10 cellular contexts compared by ENCODE assay signal in genomic region chr20:22384978-22385377, GRCh38.
"Had no signal": no experiment of that assay in that cellular context is flagged by ENCODE, and none has a peak within 500 bp of the region (broad histone marks: within the 10 kb centered on the region; RNA-seq: fewer than 3 reads in every experiment).

No MANE protein-coding gene starts in this region.

- H3K4me3 ChIP-seq: GM23338, HAP-1, K562 had no signal

- ATAC-seq: HCT116, K562 had no signal

- FAIRE-seq: K562 had no signal

- H3K36me3 ChIP-seq: HAP-1 had no signal

- H3K4me1 ChIP-seq: HAP-1 had no signal

- H3K4me2 ChIP-seq: GM23338 had no signal

- H2AFZ ChIP-seq: GM23338 had no signal

- H3K9me3 ChIP-seq: HAP-1 had no signal

- DNase-seq: H7, HFFc6, IMR-90, Kasumi-1, KG1 had no signal

- H3K27ac ChIP-seq: HL-60 had no signal
